15 cellular contexts compared by ENCODE assay signal in the genomic region with DNA sequence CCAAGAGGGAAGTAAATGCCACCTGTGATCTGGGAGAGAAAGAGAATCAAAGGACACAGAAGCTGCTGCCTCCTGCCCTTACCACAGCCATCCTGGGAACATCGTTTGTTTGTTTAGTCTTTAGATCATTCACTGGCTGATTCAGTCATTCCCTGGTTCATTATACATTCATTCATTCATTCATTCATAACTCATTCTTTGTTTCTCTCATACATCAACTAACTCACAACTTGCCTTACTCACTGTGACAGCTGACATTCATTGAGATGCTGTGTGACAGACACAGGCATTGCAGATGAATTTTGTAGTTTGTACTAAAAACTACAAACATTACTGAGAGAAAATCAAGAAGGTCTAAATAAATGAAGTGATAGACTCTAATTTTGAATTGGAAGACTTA.
A peak's percentile ranks its signal among the peaks of the same experiment; 100 is the strongest.
DNase-seq lines count a peak whose midpoint lies in the region; ATAC-seq and TF ChIP-seq lines count a peak whose summit lies in the region.
"Had no signal": no experiment of that assay in that cellular context is flagged by ENCODE, and none has a peak within 500 bp of the region (broad histone marks: within the 10 kb centered on the region; RNA-seq: fewer than 3 reads in every experiment).

No MANE protein-coding gene starts in this region.

- CTCF ChIA-PET in activated naive CD4-positive, alpha-beta T cell treated with anti-CD3 and anti-CD28 coated beads, Interleukin-2, amount 10 ng/mL, durations not matched to agents 7 days and 5 days (lab: Charles Lee): interaction anchor here (0.5 to 1.4 kb wide), 4 partner anchors 22 to 346 kb away, joined by 3 to 6 read pairs (median 3); no protein-coding TSS in a partner anchor
- CTCF ChIA-PET in T-cell (lab: Charles Lee): interaction anchor here in 1 of 2 donors (1.1 kb wide), 1 partner anchor 79 kb away, joined by 4 read pairs; no protein-coding TSS in a partner anchor

- peak overlapping the region; percentile 99 for H3K27ac Mint-ChIP-seq in activated naive CD4-positive, alpha-beta T cell treated with anti-CD3 and anti-CD28 coated beads, Interleukin-2, amount 10 ng/mL, durations not matched to agents 7 days and 5 days
- H3K27ac Mint-ChIP-seq in T-cell (peak overlapping the region; percentile 97 to 98), immature natural killer cell (peak overlapping the region; percentile 87 to 99 (median 96))

- no peaks in the 10 kb centered on the region for H3K4me1 ChIP-seq in tibial nerve
- H3K4me1 ChIP-seq: adrenal gland, prostate gland had no signal

- no peaks in the 10 kb centered on the region for H3K36me3 ChIP-seq in tibial nerve
- H3K36me3 ChIP-seq: adrenal gland, prostate gland, thoracic aorta had no signal

- 61 to 76% methylated on average over 1 of the region's 1 CpG for WGBS in tibial nerve, 2 donors

- TF ChIP-seq EP300 in tibial nerve (IDR thresholded peaks at IDR 0.05): no peak

- no peak for TF ChIP-seq POLR2A in tibial nerve (IDR thresholded peaks at IDR 0.05)

- H3K9me3 ChIP-seq in tibial nerve: peaks cover 0 to 20% (median 4%) of the 10 kb centered on the region in 4 donors
- H3K9me3 ChIP-seq: adrenal gland, prostate gland had no signal

- ATAC-seq in T-cell (replicated peaks in 1 of 4) (peak in 1 of 4 experiments; percentile 31), HG02852 (IDR thresholded peaks at IDR 0.05; ENCODE audit: unreplicated experiment) (no peak)
- ATAC-seq: left lobe of liver had no signal

- DNase-seq in activated naive CD4-positive, alpha-beta T cell treated with anti-CD3 and anti-CD28 coated beads, Interleukin-2, amount 10 ng/mL, durations not matched to agents 7 days and 5 days: no peak
- DNase-seq in activated naive CD4-positive, alpha-beta T cell treated with anti-CD3 and anti-CD28 coated beads, Interleukin-2, amount 50 U/mL, for 16 hours: no peak
- no peak for DNase-seq in T-cell
- no peak for DNase-seq in immature natural killer cell
- DNase-seq in tibial nerve (ENCODE audit: low spot score in 2 of 2): no peak
- no peak for DNase-seq in COLO668 (lab: John Stamatoyannopoulos, UW; ENCODE audit: unreplicated experiment)
- no peak for DNase-seq in NCI-H345 treated with DMSO at 0.1 percent for 48 hours (lab: John Stamatoyannopoulos, UW; ENCODE audit: unreplicated experiment)
- DNase-seq: adrenal gland, cerebellar nuclear complex, DMS153, GOT3 had no signal

- TF ChIP-seq CTCF in tibial nerve (IDR thresholded peaks at IDR 0.05): no peak

- peaks cover 38% of the 10 kb centered on the region for H3K36me3 Mint-ChIP-seq in activated naive CD4-positive, alpha-beta T cell treated with anti-CD3 and anti-CD28 coated beads, Interleukin-2, amount 10 ng/mL, durations not matched to agents 7 days and 5 days
- peaks cover 19% of the 10 kb centered on the region for H3K36me3 Mint-ChIP-seq in T-cell
- peaks cover 3 to 33% (median 24%) of the 10 kb centered on the region in 3 donors for H3K36me3 Mint-ChIP-seq in immature natural killer cell

- H3K4me3 ChIP-seq in tibial nerve: peak overlapping the region in 1 of 4 donors; percentile 17
- H3K4me3 ChIP-seq: adrenal gland, prostate gland, thoracic aorta had no signal

- H3K27ac ChIP-seq in tibial nerve: no peak overlapping the region
- H3K27ac ChIP-seq: adrenal gland, prostate gland, thoracic aorta had no signal

- H3K4me3 Mint-ChIP-seq in activated naive CD4-positive, alpha-beta T cell treated with anti-CD3 and anti-CD28 coated beads, Interleukin-2, amount 10 ng/mL, durations not matched to agents 7 days and 5 days: peak overlapping the region; percentile 78
- H3K4me3 Mint-ChIP-seq in T-cell (peak overlapping the region; percentile 83 to 91 (median 86)), immature natural killer cell (peak overlapping the region; percentile 90 to 97 (median 95))

- peaks cover under 1% of the 10 kb centered on the region for H3K27me3 Mint-ChIP-seq in activated naive CD4-positive, alpha-beta T cell treated with anti-CD3 and anti-CD28 coated beads, Interleukin-2, amount 10 ng/mL, durations not matched to agents 7 days and 5 days
- no peaks in the 10 kb centered on the region for H3K27me3 Mint-ChIP-seq in T-cell
- H3K27me3 Mint-ChIP-seq in immature natural killer cell (ENCODE audit: low read depth in 3 of 3): peaks cover 0 to 3% (median 2%) of the 10 kb centered on the region in 3 donors

- H3K4me1 Mint-ChIP-seq in activated naive CD4-positive, alpha-beta T cell treated with anti-CD3 and anti-CD28 coated beads, Interleukin-2, amount 10 ng/mL, durations not matched to agents 7 days and 5 days: peaks cover 65% of the 10 kb centered on the region
- H3K4me1 Mint-ChIP-seq in T-cell (peaks cover 61 to 69% (median 67%) of the 10 kb centered on the region in 3 donors), immature natural killer cell (peaks cover 39 to 48% of the 10 kb centered on the region in 2 donors)

- peaks cover 22% of the 10 kb centered on the region for H3K9me3 Mint-ChIP-seq in activated naive CD4-positive, alpha-beta T cell treated with anti-CD3 and anti-CD28 coated beads, Interleukin-2, amount 10 ng/mL, durations not matched to agents 7 days and 5 days
- H3K9me3 Mint-ChIP-seq in T-cell: peaks cover 3 to 16% (median 8%) of the 10 kb centered on the region in 3 donors
- peaks cover 0 to 10% (median 2%) of the 10 kb centered on the region in 6 donors for H3K9me3 Mint-ChIP-seq in immature natural killer cell

- POLR2A ChIA-PET in T-cell (lab: Charles Lee): interaction anchor here (0.7 to 1.6 kb wide), 3 partner anchors 290 to 291 kb away, joined by 3 to 8 read pairs (median 6); a partner anchor contains a TSS

- no peaks in the 10 kb centered on the region for H3K27me3 ChIP-seq in tibial nerve
- H3K27me3 ChIP-seq: adrenal gland had no signal
